7 cellular contexts compared by ENCODE assay signal in the genomic region with DNA sequence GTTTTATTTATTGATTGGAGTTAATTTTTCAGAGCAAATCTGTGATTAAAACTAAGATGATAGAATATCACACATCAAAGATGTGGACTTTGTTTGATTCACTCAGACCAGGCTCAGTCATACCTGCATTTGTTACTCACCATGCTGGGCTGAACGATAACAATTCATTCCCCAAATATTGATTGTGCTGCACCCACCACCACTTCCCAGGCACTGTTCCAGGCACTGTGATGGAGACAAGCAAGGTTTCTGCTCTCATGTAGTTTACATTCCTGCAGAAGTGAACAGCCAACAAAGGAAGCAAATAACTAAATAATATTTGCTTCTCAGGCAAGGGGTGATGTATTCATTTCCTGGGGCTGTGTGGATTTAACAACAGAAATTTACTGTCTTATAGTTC.
"Had no signal": no experiment of that assay in that cellular context is flagged by ENCODE, and none has a peak within 500 bp of the region (broad histone marks: within the 10 kb centered on the region; RNA-seq: fewer than 3 reads in every experiment).

No MANE protein-coding gene starts in this region.

- H3K4me3 ChIP-seq: GM23338 had no signal

- DNase-seq: H9, HCEC 1CT had no signal

- H2AFZ ChIP-seq: GM23338 had no signal

- H3K27ac ChIP-seq: HL-60 had no signal

- FAIRE-seq: H1, H54, HepG2 had no signal

- H3K4me2 ChIP-seq: GM23338 had no signal

- ATAC-seq: GM23338, HepG2 had no signal
